Comparison of ENCODE assay signal across 20 cellular contexts in genomic region chr2:167510071-167510759, GRCh38.
DNase-seq lines count a peak whose midpoint lies in the region; ATAC-seq, FAIRE-seq and TF ChIP-seq lines count a peak whose summit lies in the region.
"Had no signal": no experiment of that assay in that cellular context is flagged by ENCODE, and none has a peak within 500 bp of the region (broad histone marks: within the 10 kb centered on the region; RNA-seq: fewer than 3 reads in every experiment).

No MANE protein-coding gene starts in this region.

- peak; percentile 34; the same call in 2 of the 3 replicates for ATAC-seq in SK-N-SH treated with all-trans-retinoic acid at 6 μM for 48 hours
- ATAC-seq in HG03439 (IDR thresholded peaks at IDR 0.05; ENCODE audit: unreplicated experiment): no peak
- ATAC-seq in HG02759 (IDR thresholded peaks at IDR 0.05; ENCODE audit: unreplicated experiment): no peak
- ATAC-seq: activated CD8-positive, alpha-beta memory T cell treated with anti-CD3 and anti-CD28 coated beads, Interleukin-2, amount 10 ng/mL, durations not matched to agents 7 days and 5 days; K562; Right ventricle myocardium inferior; stimulated activated effector memory CD8-positive, alpha-beta T cell treated with anti-CD3 and anti-CD28 coated beads, Interleukin-12 subunit alpha, Interleukin-12 subunit beta, amount 100 ng/mL, for 72 hours had no signal

- no peak overlapping the region for H4K91ac ChIP-seq in H9 (ENCODE audit: insufficient read length, low read depth, low read length)

- DNase-seq in H9 (no peak), epithelial cell of prostate (ENCODE audit: low read depth, low spot score) (no peak), GM19239 (ENCODE audit: insufficient read length, low spot score) (no peak), NCI-H345 treated with DMSO at 0.1 percent for 48 hours (lab: John Stamatoyannopoulos, UW; ENCODE audit: unreplicated experiment) (no peak)
- DNase-seq: activated CD4-positive, alpha-beta T cell treated with anti-CD3 and anti-CD28 coated beads for 1 hour; activated CD8-positive, alpha-beta memory T cell treated with anti-CD3 and anti-CD28 coated beads, Interleukin-2, amount 10 ng/mL, durations not matched to agents 7 days and 5 days; activated gamma-delta T cell treated with Interleukin-2 at 50 U/mL for 16 hours; HFFc6; hypothalamus; left ventricle myocardium inferior; tibial artery had no signal

- no peak overlapping the region for H3K4me3 ChIP-seq in neuron (ENCODE audit: low read length)
- H3K4me3 ChIP-seq: K562, left ventricle myocardium inferior, skin epidermis, tibial artery had no signal

- H3K14ac ChIP-seq in H9 (ENCODE audit: insufficient read depth, low read length): no peak overlapping the region

- H3K27me3 ChIP-seq in H9 (ENCODE audit: insufficient read depth, low read length) (no peaks in the 10 kb centered on the region), neuron (ENCODE audit: insufficient read depth, low read length) (no peaks in the 10 kb centered on the region)
- H3K27me3 ChIP-seq: tibial artery had no signal

- no peak overlapping the region for H3K27ac ChIP-seq in H9 (ENCODE audit: insufficient read length, low read depth, low read length)
- H3K27ac ChIP-seq in epithelial cell of prostate: peak overlapping the region; percentile 63
- H3K27ac ChIP-seq: left ventricle myocardium inferior, parathyroid adenoma, skin epidermis, tibial artery had no signal

- H3K9me3 Mint-ChIP-seq in H9: no peaks in the 10 kb centered on the region

- H3K4me3 Mint-ChIP-seq in H9: no peak overlapping the region
- H3K4me3 Mint-ChIP-seq: activated CD8-positive, alpha-beta memory T cell treated with anti-CD3 and anti-CD28 coated beads, Interleukin-2, amount 10 ng/mL, durations not matched to agents 7 days and 5 days; HFFc6; stimulated activated effector memory CD8-positive, alpha-beta T cell treated with anti-CD3 and anti-CD28 coated beads, Interleukin-12 subunit alpha, Interleukin-12 subunit beta, amount 100 ng/mL, for 72 hours had no signal

- H4K20me1 ChIP-seq in H9 (ENCODE audit: control insufficient read depth, insufficient read depth, insufficient read length): no peaks in the 10 kb centered on the region

- H3K27ac Mint-ChIP-seq in H9: peak overlapping the region; percentile 2 to 89 (median 82); a peak in 5 of 7 replicates
- H3K27ac Mint-ChIP-seq: activated CD8-positive, alpha-beta memory T cell treated with anti-CD3 and anti-CD28 coated beads, Interleukin-2, amount 10 ng/mL, durations not matched to agents 7 days and 5 days; HFFc6; stimulated activated effector memory CD8-positive, alpha-beta T cell treated with anti-CD3 and anti-CD28 coated beads, Interleukin-12 subunit alpha, Interleukin-12 subunit beta, amount 100 ng/mL, for 72 hours had no signal

- H3K23me2 ChIP-seq in H9 (ENCODE audit: insufficient read length, low read depth, low read length, poor library complexity, severe bottlenecking): no peaks in the 10 kb centered on the region

- H3K4ac ChIP-seq in H9 (ENCODE audit: low read depth, low read length): no peak overlapping the region

- no peak overlapping the region for H2BK5ac ChIP-seq in H9 (ENCODE audit: insufficient read length, low read length)

- H2BK120ac ChIP-seq in H9 (ENCODE audit: low read depth, low read length, poor library complexity, severe bottlenecking): no peak overlapping the region

- no peak overlapping the region for H3K9ac ChIP-seq in H9 (ENCODE audit: extremely low read depth, insufficient read length, low read length)
- H3K9ac ChIP-seq: parathyroid adenoma had no signal

- H3K18ac ChIP-seq in H9 (ENCODE audit: insufficient read length, low read depth, low read length): no peak overlapping the region

- no peak overlapping the region for H3K56ac ChIP-seq in H9 (ENCODE audit: insufficient read length, low read depth, low read length)

- peaks cover 16 to 18% of the 10 kb centered on the region in 2 experiments for H3K4me1 Mint-ChIP-seq in H9
- H3K4me1 Mint-ChIP-seq: activated CD8-positive, alpha-beta memory T cell treated with anti-CD3 and anti-CD28 coated beads, Interleukin-2, amount 10 ng/mL, durations not matched to agents 7 days and 5 days; stimulated activated effector memory CD8-positive, alpha-beta T cell treated with anti-CD3 and anti-CD28 coated beads, Interleukin-12 subunit alpha, Interleukin-12 subunit beta, amount 100 ng/mL, for 72 hours had no signal

- H3K23ac ChIP-seq in H9 (ENCODE audit: insufficient read length, low read depth, low read length): no peak overlapping the region

- no peak overlapping the region for H2AK5ac ChIP-seq in H9 (ENCODE audit: insufficient read length, low read length)

- no peak overlapping the region for H2AFZ ChIP-seq in H9 (ENCODE audit: low read length)
- H2AFZ ChIP-seq in neuron (ENCODE audit: low read depth, low read length): peak overlapping the region; percentile 39

- no peaks in the 10 kb centered on the region for H3K36me3 ChIP-seq in neuron (ENCODE audit: insufficient read depth, low read length)
- H3K36me3 ChIP-seq: left ventricle myocardium inferior, tibial artery had no signal

- no peaks in the 10 kb centered on the region for H3K79me1 ChIP-seq in H9 (ENCODE audit: insufficient read depth, low read depth, low read length, poor library complexity, severe bottlenecking)

- H3K36me3 Mint-ChIP-seq in H9 (ENCODE audit: insufficient read depth in 1 of 3, low read depth in 3 of 3): peaks cover 0 to 4% (median 0%) of the 10 kb centered on the region in 3 experiments; a peak in 1 of 7 replicates
- H3K36me3 Mint-ChIP-seq: activated CD8-positive, alpha-beta memory T cell treated with anti-CD3 and anti-CD28 coated beads, Interleukin-2, amount 10 ng/mL, durations not matched to agents 7 days and 5 days; stimulated activated effector memory CD8-positive, alpha-beta T cell treated with anti-CD3 and anti-CD28 coated beads, Interleukin-12 subunit alpha, Interleukin-12 subunit beta, amount 100 ng/mL, for 72 hours had no signal

- no peak overlapping the region for H4K8ac ChIP-seq in H9 (replicated peaks; ENCODE audit: insufficient read length, low read depth, low read length)

- no peak for TF ChIP-seq CTCF in H9 (conservative IDR thresholded peaks at IDR 0.05)

- no peaks in the 10 kb centered on the region for H3K79me2 ChIP-seq in H9 (ENCODE audit: insufficient read depth, low read length)
- H3K79me2 ChIP-seq: parathyroid adenoma had no signal

- H2BK15ac ChIP-seq in H9 (ENCODE audit: low read depth, low read length): no peak overlapping the region

- H3K4me2 ChIP-seq in H9 (ENCODE audit: insufficient read depth, insufficient read length, low read length): no peak overlapping the region

- H3K4me1 ChIP-seq in H9 (ENCODE audit: insufficient read depth, low read length): no peaks in the 10 kb centered on the region
- H3K4me1 ChIP-seq in neuron (ENCODE audit: insufficient read depth, low read length): no peaks in the 10 kb centered on the region
- H3K4me1 ChIP-seq: left ventricle myocardium inferior, parathyroid adenoma, tibial artery had no signal

- H2BK20ac ChIP-seq in H9 (ENCODE audit: low read depth, low read length, poor library complexity, severe bottlenecking): no peak overlapping the region

- H3K9me3 ChIP-seq in H9 (ENCODE audit: control insufficient read depth, low read depth, low read length) (no peaks in the 10 kb centered on the region), neuron (ENCODE audit: low read length) (no peaks in the 10 kb centered on the region)
- H3K9me3 ChIP-seq: left ventricle myocardium inferior, tibial artery had no signal

- WGBS in H9 (ENCODE audit: extremely low coverage, insufficient read length, low lambda C conversion rate): no CpG with 5 or more reads among the region's 2 CpGs

- H3K27me3 Mint-ChIP-seq in H9 (ENCODE audit: low read depth): no peaks in the 10 kb centered on the region
- H3K27me3 Mint-ChIP-seq: activated CD8-positive, alpha-beta memory T cell treated with anti-CD3 and anti-CD28 coated beads, Interleukin-2, amount 10 ng/mL, durations not matched to agents 7 days and 5 days had no signal

- no peak for FAIRE-seq in GM19239 (lab: Jason Lieb, UNC)
- FAIRE-seq: K562 had no signal

- H3T11ph ChIP-seq in H9 (ENCODE audit: low read length): no peak overlapping the region

- no peak overlapping the region for H4K5ac ChIP-seq in H9 (ENCODE audit: insufficient read length, low read depth, low read length)

- no peak overlapping the region for H2BK12ac ChIP-seq in H9 (ENCODE audit: insufficient read length, low read depth, low read length)

TF ChIP-seq in SK-N-SH treated with all-trans-retinoic acid at 6 μM for 48 hours, 23 proteins besides CTCF, POLR2A, EP300 and RAD21:
- TF ChIP-seq, protein P1, sequence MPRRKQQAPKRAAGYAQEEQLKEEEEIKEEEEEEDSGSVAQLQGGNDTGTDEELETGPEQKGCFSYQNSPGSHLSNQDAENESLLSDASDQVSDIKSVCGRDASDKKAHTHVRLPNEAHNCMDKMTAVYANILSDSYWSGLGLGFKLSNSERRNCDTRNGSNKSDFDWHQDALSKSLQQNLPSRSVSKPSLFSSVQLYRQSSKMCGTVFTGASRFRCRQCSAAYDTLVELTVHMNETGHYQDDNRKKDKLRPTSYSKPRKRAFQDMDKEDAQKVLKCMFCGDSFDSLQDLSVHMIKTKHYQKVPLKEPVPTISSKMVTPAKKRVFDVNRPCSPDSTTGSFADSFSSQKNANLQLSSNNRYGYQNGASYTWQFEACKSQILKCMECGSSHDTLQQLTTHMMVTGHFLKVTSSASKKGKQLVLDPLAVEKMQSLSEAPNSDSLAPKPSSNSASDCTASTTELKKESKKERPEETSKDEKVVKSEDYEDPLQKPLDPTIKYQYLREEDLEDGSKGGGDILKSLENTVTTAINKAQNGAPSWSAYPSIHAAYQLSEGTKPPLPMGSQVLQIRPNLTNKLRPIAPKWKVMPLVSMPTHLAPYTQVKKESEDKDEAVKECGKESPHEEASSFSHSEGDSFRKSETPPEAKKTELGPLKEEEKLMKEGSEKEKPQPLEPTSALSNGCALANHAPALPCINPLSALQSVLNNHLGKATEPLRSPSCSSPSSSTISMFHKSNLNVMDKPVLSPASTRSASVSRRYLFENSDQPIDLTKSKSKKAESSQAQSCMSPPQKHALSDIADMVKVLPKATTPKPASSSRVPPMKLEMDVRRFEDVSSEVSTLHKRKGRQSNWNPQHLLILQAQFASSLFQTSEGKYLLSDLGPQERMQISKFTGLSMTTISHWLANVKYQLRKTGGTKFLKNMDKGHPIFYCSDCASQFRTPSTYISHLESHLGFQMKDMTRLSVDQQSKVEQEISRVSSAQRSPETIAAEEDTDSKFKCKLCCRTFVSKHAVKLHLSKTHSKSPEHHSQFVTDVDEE (CRISPR knock-in tag; IDR thresholded peaks at IDR 0.05): 0 out of 2 replicates have a peak, but pooled peaks have one; percentile 16
- peak; percentile 99 for TF ChIP-seq ISL1 (CRISPR knock-in tag; IDR thresholded peaks at IDR 0.05)
- TF ChIP-seq ESRRG (CRISPR knock-in tag; IDR thresholded peaks at IDR 0.05): no peak
